ENCODE assay signal across 8 cellular contexts in genomic region chr1:42146916-42147320, GRCh38. TPM values are rescaled to one million over a fixed set of nuclear protein-coding genes. Genes with fewer than 3 reads are reported as not detected.
DNase-seq lines count a peak whose midpoint lies in the region; ATAC-seq and TF ChIP-seq lines count a peak whose summit lies in the region.

No MANE protein-coding gene starts in this region.

- H3K27ac ChIP-seq in cardiac muscle cell, result no peak overlapping the region

- TF ChIP-seq CTCF in cardiac muscle cell (IDR thresholded peaks at IDR 0.05; ENCODE audit: low read depth, low read length), result peak; percentile 90

- peaks cover 13% of the 10 kb centered on the region for H3K27me3 ChIP-seq in cardiac muscle cell

- no peaks in the 10 kb centered on the region for H3K36me3 Mint-ChIP-seq in activated naive CD4-positive, alpha-beta T cell treated with anti-CD3 and anti-CD28 coated beads, Interleukin-2, amount 50 U/mL, for 72 hours

- no peak overlapping the region for H3K4me3 ChIP-seq in cardiac muscle cell

- H3K4me1 ChIP-seq in cardiac muscle cell (ENCODE audit: low read depth), result no peaks in the 10 kb centered on the region

- no peaks in the 10 kb centered on the region for H3K9me3 Mint-ChIP-seq in activated naive CD4-positive, alpha-beta T cell treated with anti-CD3 and anti-CD28 coated beads, Interleukin-2, amount 50 U/mL, for 72 hours

- no peaks in the 10 kb centered on the region for H3K36me3 ChIP-seq in cardiac muscle cell

- H3K9me3 ChIP-seq in cardiac muscle cell (ENCODE audit: low read depth), result no peaks in the 10 kb centered on the region

- DNase-seq in Daoy (ENCODE audit: low read depth), result peak; percentile 72
- peak; percentile 62 for DNase-seq in M059J (ENCODE audit: low read depth)
- peak; percentile 49 for DNase-seq in SK-N-DZ (ENCODE audit: low spot score)
- DNase-seq in activated naive CD4-positive, alpha-beta T cell treated with anti-CD3 and anti-CD28 coated beads, Interleukin-2, amount 50 U/mL, for 72 hours (ENCODE audit: low spot score in 2 of 2), result peak in 1 of 2 donors; percentile 80
- peak; percentile 66 to 79 for DNase-seq in cardiac muscle cell (ENCODE audit: low read depth in 1 of 2, low spot score in 1 of 2)
- DNase-seq in putamen (ENCODE audit: low spot score), result peak; percentile 30

- no peak overlapping the region for H3K27ac Mint-ChIP-seq in activated naive CD4-positive, alpha-beta T cell treated with anti-CD3 and anti-CD28 coated beads, Interleukin-2, amount 50 U/mL, for 72 hours

- peak; percentile 64 to 77 for ATAC-seq in activated naive CD4-positive, alpha-beta T cell treated with anti-CD3 and anti-CD28 coated beads, Interleukin-2, amount 50 U/mL, for 72 hours
- no peak for ATAC-seq in HG03521 (IDR thresholded peaks at IDR 0.05; ENCODE audit: unreplicated experiment)
- no peak for ATAC-seq in HG03571 (IDR thresholded peaks at IDR 0.05; ENCODE audit: unreplicated experiment)

RNA-seq across cellular contexts. Expression of gene GUCA2B, which starts 6.3 kb away (rescaled TPM):
- not detected in 2 replicates for total RNA-seq in Daoy (2014; rRNA removed; shearing (Covaris generic))
- total RNA-seq in M059J (2014; rRNA removed; shearing (Covaris generic)), result not detected in 2 replicates
- polyA plus RNA-seq in SK-N-DZ (2014; cell fraction: cytosol; rRNA removed), result not detected in 2 replicates
- polyA plus RNA-seq in SK-N-DZ (2014; cell fraction: nucleus; rRNA removed), result not detected in 2 replicates
- total RNA-seq in activated naive CD4-positive, alpha-beta T cell treated with anti-CD3 and anti-CD28 coated beads, Interleukin-2, amount 50 U/mL, for 72 hours, result not detected
- not detected in 2 replicates for total RNA-seq in cardiac muscle cell
- not detected in 2 replicates for polyA plus RNA-seq in cardiac muscle cell

RNA-seq across cellular contexts. Expression of gene GUCA2A, which starts 17.6 kb away (rescaled TPM):
- total RNA-seq in Daoy (2014; rRNA removed; shearing (Covaris generic)), result not detected in 2 replicates
- not detected in 2 replicates for total RNA-seq in M059J (2014; rRNA removed; shearing (Covaris generic))
- polyA plus RNA-seq in SK-N-DZ (2014; cell fraction: cytosol; rRNA removed), result not detected in 2 replicates
- polyA plus RNA-seq in SK-N-DZ (2014; cell fraction: nucleus; rRNA removed), result not detected in 2 replicates
- not detected for total RNA-seq in activated naive CD4-positive, alpha-beta T cell treated with anti-CD3 and anti-CD28 coated beads, Interleukin-2, amount 50 U/mL, for 72 hours
- total RNA-seq in cardiac muscle cell, result not detected in 2 replicates
- not detected in 2 replicates for polyA plus RNA-seq in cardiac muscle cell

Comparison
In these comparisons a context has a peak if more than half of its experiments do, and no peak if none do; other contexts are left out.
1. ATAC-seq: peak in activated naive CD4-positive, alpha-beta T cell treated with anti-CD3 and anti-CD28 coated beads, Interleukin-2, amount 50 U/mL, for 72 hours (2 of 2); none in HG03521 (single experiment) and HG03571 (single experiment).